2 cellular contexts compared by ENCODE assay signal in the genomic region with DNA sequence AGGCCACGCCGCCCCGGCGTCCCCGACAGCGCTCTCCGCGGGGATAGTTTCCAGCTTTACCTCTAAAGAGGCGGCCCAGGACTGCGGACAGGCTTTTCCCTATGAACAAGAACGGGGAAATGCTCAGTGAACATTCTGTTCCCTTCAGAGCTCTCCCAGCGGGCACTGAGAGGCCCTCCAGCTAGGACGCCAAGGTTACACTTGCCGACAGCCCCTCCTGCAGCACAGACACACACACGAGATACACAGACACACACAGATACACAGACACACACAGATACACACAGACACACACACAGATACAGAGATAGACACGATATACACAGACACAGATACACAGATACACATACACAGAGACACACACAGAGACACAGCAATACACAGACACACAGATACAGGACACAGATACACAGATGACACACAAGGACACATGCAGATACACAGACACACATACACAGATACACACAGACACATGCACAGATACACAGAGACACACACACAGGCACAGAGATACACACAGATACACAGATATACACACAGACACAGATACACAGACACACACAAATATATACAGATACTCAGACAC.
A peak's percentile ranks its signal among the peaks of the same experiment; 100 is the strongest.
TF ChIP-seq lines count a peak whose summit lies in the region.

No MANE protein-coding gene starts in this region.

TF ChIP-seq in A549, 52 proteins besides CTCF, POLR2A, EP300 and RAD21:
- TF ChIP-seq TP53 (CRISPR knock-in tag; IDR thresholded peaks at IDR 0.05) (no peak), HOXB13 (CRISPR knock-in tag; IDR thresholded peaks at IDR 0.05; ENCODE audit: low read depth) (no peak), RFX5 (IDR thresholded peaks at IDR 0.05) (no peak), FOSL2 (IDR thresholded peaks at IDR 0.05) (no peak), FOSL2 (CRISPR knock-in tag; IDR thresholded peaks at IDR 0.05) (no peak), ZNF302 (CRISPR knock-in tag; IDR thresholded peaks at IDR 0.05) (no peak), RCOR1 (IDR thresholded peaks at IDR 0.05; ENCODE audit: low read depth, low read length) (no peak), JUNB (IDR thresholded peaks at IDR 0.05) (no peak), CBX2 (IDR thresholded peaks at IDR 0.05; ENCODE audit: borderline replicate concordance, low read depth) (no peak), EHMT2 (IDR thresholded peaks at IDR 0.05; ENCODE audit: low read depth) (no peak)
- TF ChIP-seq, protein P1, sequence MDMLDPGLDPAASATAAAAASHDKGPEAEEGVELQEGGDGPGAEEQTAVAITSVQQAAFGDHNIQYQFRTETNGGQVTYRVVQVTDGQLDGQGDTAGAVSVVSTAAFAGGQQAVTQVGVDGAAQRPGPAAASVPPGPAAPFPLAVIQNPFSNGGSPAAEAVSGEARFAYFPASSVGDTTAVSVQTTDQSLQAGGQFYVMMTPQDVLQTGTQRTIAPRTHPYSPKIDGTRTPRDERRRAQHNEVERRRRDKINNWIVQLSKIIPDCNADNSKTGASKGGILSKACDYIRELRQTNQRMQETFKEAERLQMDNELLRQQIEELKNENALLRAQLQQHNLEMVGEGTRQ (IDR thresholded peaks at IDR 0.05): no peak

TF ChIP-seq in H1, 55 proteins besides CTCF, POLR2A, EP300 and RAD21 (continued from another document):
- TF ChIP-seq ASH2L (IDR thresholded peaks at IDR 0.05; ENCODE audit: low read length) (peak; percentile 7), TAF7 (optimal IDR thresholded peaks at IDR 0.05; ENCODE audit: borderline replicate concordance, low read depth, low read length) (no peak), POLR2AphosphoS5 (IDR thresholded peaks at IDR 0.05; ENCODE audit: low read depth, low read length) (no peak), EZH2 (IDR thresholded peaks at IDR 0.05; ENCODE audit: low read depth, low read length, severe bottlenecking) (peak; percentile 24)
- TF ChIP-seq, protein P2, sequence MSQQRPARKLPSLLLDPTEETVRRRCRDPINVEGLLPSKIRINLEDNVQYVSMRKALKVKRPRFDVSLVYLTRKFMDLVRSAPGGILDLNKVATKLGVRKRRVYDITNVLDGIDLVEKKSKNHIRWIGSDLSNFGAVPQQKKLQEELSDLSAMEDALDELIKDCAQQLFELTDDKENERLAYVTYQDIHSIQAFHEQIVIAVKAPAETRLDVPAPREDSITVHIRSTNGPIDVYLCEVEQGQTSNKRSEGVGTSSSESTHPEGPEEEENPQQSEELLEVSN (IDR thresholded peaks at IDR 0.05): no peak
